In genomic region chr10:101441539-101442455, GRCh38 we compare ENCODE assay signal across 1 cellular context.
TF ChIP-seq lines count a peak whose summit lies in the region.

No MANE protein-coding gene starts in this region.

TF ChIP-seq in HEK293, 187 proteins besides CTCF, POLR2A, EP300 and RAD21 (continued from another document and continues in another):
- TF ChIP-seq ZNF513 (tag by site-specific recombination; IDR thresholded peaks at IDR 0.05) (no peak), ZNF585B (tag by site-specific recombination; IDR thresholded peaks at IDR 0.05) (no peak), ZNF747 (tag by site-specific recombination; IDR thresholded peaks at IDR 0.05) (no peak), ZNF610 (tag by site-specific recombination; IDR thresholded peaks at IDR 0.05; ENCODE audit: borderline replicate concordance) (peak; percentile 72; the same call in 1 of the 2 replicates), ZNF184 (tag by site-specific recombination; IDR thresholded peaks at IDR 0.05) (peak; percentile 53; the same call in 1 of the 2 replicates), YY1 (tag by site-specific recombination; IDR thresholded peaks at IDR 0.05) (no peak), PATZ1 (tag by site-specific recombination; IDR thresholded peaks at IDR 0.05) (peak; percentile 91), ZNF707 (tag by site-specific recombination; IDR thresholded peaks at IDR 0.05) (no peak), MYNN (tag by site-specific recombination; IDR thresholded peaks at IDR 0.05; ENCODE audit: borderline replicate concordance) (0 out of 2 replicates have a peak, but pooled peaks have one; percentile 44), ZFP37 (tag by site-specific recombination; IDR thresholded peaks at IDR 0.05) (peak; percentile 97), ZNF133 (tag by site-specific recombination; IDR thresholded peaks at IDR 0.05) (no peak), ZBTB20 (tag by site-specific recombination; IDR thresholded peaks at IDR 0.05) (peak; percentile 35; the same call in 1 of the 2 replicates), FEZF1 (tag by site-specific recombination; IDR thresholded peaks at IDR 0.05) (peak; percentile 81), ZFP69B (tag by site-specific recombination; IDR thresholded peaks at IDR 0.05) (peak; percentile 97), ZNF112 (tag by site-specific recombination; IDR thresholded peaks at IDR 0.05) (no peak), ZNF114 (tag by site-specific recombination; IDR thresholded peaks at IDR 0.05) (no peak), ZNF521 (tag by site-specific recombination; IDR thresholded peaks at IDR 0.05) (no peak), ZNF776 (tag by site-specific recombination; IDR thresholded peaks at IDR 0.05; ENCODE audit: borderline replicate concordance) (no peak), ZBTB48 (tag by site-specific recombination; IDR thresholded peaks at IDR 0.05) (peak; percentile 61; the same call in 1 of the 2 replicates), KLF8 (tag by site-specific recombination; IDR thresholded peaks at IDR 0.05) (peak; percentile 100), ZBTB6 (tag by site-specific recombination; IDR thresholded peaks at IDR 0.05) (peak; percentile 86), ZNF366 (tag by site-specific recombination; conservative IDR thresholded peaks at IDR 0.05) (peak; percentile 98), ZNF449 (tag by site-specific recombination; IDR thresholded peaks at IDR 0.05) (0 out of 2 replicates have a peak, but pooled peaks have one; percentile 43), GLI4 (tag by site-specific recombination; IDR thresholded peaks at IDR 0.05) (peak; percentile 63; the same call in 1 of the 2 replicates), ZNF555 (tag by site-specific recombination; conservative IDR thresholded peaks at IDR 0.05) (no peak), ZBTB1 (tag by site-specific recombination; IDR thresholded peaks at IDR 0.05) (peak; percentile 87), ZNF404 (tag by site-specific recombination; IDR thresholded peaks at IDR 0.05) (no peak), SP7 (tag by site-specific recombination; IDR thresholded peaks at IDR 0.05) (peak; percentile 99), ZNF292 (tag by site-specific recombination; IDR thresholded peaks at IDR 0.05; ENCODE audit: borderline replicate concordance, low read depth) (no peak), ZNF580 (tag by site-specific recombination; IDR thresholded peaks at IDR 0.05) (peak; percentile 97), ZBTB21 (tag by site-specific recombination; IDR thresholded peaks at IDR 0.05) (peak; percentile 93), ZNF433 (tag by site-specific recombination; IDR thresholded peaks at IDR 0.05; ENCODE audit: low read depth) (no peak), ZNF626 (tag by site-specific recombination; IDR thresholded peaks at IDR 0.05) (no peak), ZNF677 (tag by site-specific recombination; IDR thresholded peaks at IDR 0.05) (no peak), TRIM28 (IDR thresholded peaks at IDR 0.05; ENCODE audit: borderline replicate concordance, low read length) (peak; percentile 85; the same call in 1 of the 2 replicates), ZNF202 (tag by site-specific recombination; IDR thresholded peaks at IDR 0.05; ENCODE audit: borderline replicate concordance) (no peak), SP2 (tag by site-specific recombination; IDR thresholded peaks at IDR 0.05) (no peak), ZNF596 (tag by site-specific recombination; IDR thresholded peaks at IDR 0.05) (peak; percentile 96), ZNF785 (tag by site-specific recombination; IDR thresholded peaks at IDR 0.05) (no peak; the same call in 1 of the 2 replicates), ZNF692 (tag by site-specific recombination; IDR thresholded peaks at IDR 0.05) (peak; percentile 96), SCRT2 (tag by site-specific recombination; IDR thresholded peaks at IDR 0.05) (peak; percentile 76), ZNF280C (tag by site-specific recombination; IDR thresholded peaks at IDR 0.05) (no peak), ZNF274 (IDR thresholded peaks at IDR 0.05; ENCODE audit: low read length) (no peak), ZNF274 (tag by site-specific recombination; IDR thresholded peaks at IDR 0.05; ENCODE audit: borderline replicate concordance) (no peak), PRDM10 (tag by site-specific recombination; IDR thresholded peaks at IDR 0.05) (peak; percentile 93), ZSCAN16 (tag by site-specific recombination; IDR thresholded peaks at IDR 0.05) (peak; percentile 74), ZBTB26 (tag by site-specific recombination; optimal IDR thresholded peaks at IDR 0.05) (no peak), ZFHX2 (tag by site-specific recombination; conservative IDR thresholded peaks at IDR 0.05) (peak; percentile 60), ZNF791 (tag by site-specific recombination; IDR thresholded peaks at IDR 0.05) (0 out of 2 replicates have a peak, but pooled peaks have one; percentile 11), ZNF311 (tag by site-specific recombination; IDR thresholded peaks at IDR 0.05; ENCODE audit: borderline replicate concordance) (no peak), ZNF354C (tag by site-specific recombination; IDR thresholded peaks at IDR 0.05; ENCODE audit: borderline replicate concordance, low read depth) (no peak), PBX3 (CRISPR knock-in tag; IDR thresholded peaks at IDR 0.05) (no peak)
